11 cellular contexts compared by ENCODE assay signal in the genomic region with DNA sequence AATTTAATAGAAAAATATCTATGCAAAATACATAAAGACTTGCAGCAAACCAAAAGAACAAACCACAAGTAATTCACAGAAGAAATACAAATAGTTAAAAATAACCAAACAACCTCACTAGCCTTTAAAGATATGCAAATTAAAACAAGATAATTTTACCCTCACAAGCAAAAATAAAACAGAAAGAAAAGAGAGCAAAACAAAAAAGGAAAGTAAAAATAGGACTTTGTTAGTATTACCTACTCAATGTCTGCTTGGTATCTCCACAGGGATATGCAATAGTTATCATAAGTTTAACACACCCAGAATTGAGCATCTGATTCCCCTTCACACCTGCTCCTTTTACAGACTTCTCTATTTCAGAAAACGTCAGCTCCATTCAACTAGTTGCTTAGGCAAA.
DNase-seq lines count a peak whose midpoint lies in the region; ATAC-seq and TF ChIP-seq lines count a peak whose summit lies in the region.
"Had no signal": no experiment of that assay in that cellular context is flagged by ENCODE, and none has a peak within 500 bp of the region (broad histone marks: within the 10 kb centered on the region; RNA-seq: fewer than 3 reads in every experiment).

No MANE protein-coding gene starts in this region.

- H3K9me3 ChIP-seq in Panc1 (ENCODE audit: control insufficient read depth, insufficient read depth, low read depth, low read length): no peaks in the 10 kb centered on the region
- peaks cover 4% of the 10 kb centered on the region for H3K9me3 ChIP-seq in smooth muscle cell (replicated peaks; ENCODE audit: low read depth)
- no peaks in the 10 kb centered on the region for H3K9me3 ChIP-seq in sigmoid colon
- H3K9me3 ChIP-seq in SJCRH30 (replicated peaks): no peaks in the 10 kb centered on the region
- H3K9me3 ChIP-seq: upper lobe of left lung had no signal

- H3K4me3 ChIP-seq in Panc1 (ENCODE audit: low read depth in 2 of 2, low read length in 2 of 2) (peak overlapping the region; percentile 37 to 60), smooth muscle cell (no peak overlapping the region), sigmoid colon (no peak overlapping the region), SJCRH30 (no peak overlapping the region)
- H3K4me3 ChIP-seq: upper lobe of left lung had no signal

- H3K27me3 ChIP-seq in Panc1 (ENCODE audit: control insufficient read depth, insufficient read depth, low read length) (no peaks in the 10 kb centered on the region), smooth muscle cell (ENCODE audit: low read depth) (no peaks in the 10 kb centered on the region), sigmoid colon (no peaks in the 10 kb centered on the region), SJCRH30 (no peaks in the 10 kb centered on the region)
- H3K27me3 ChIP-seq: upper lobe of left lung had no signal

- H3K9ac ChIP-seq in smooth muscle cell (ENCODE audit: low read depth): no peak overlapping the region

- in situ Hi-C loops in Panc1 (cut with HindIII; ENCODE audit: low pct_unique_long_range_greater_than_20kb, low sequenced_read_pairs): no loop called here

- TF ChIP-seq EP300 in sigmoid colon (IDR thresholded peaks at IDR 0.05): no peak

- no peak for TF ChIP-seq POLR2A in sigmoid colon (IDR thresholded peaks at IDR 0.05)

- H3F3A ChIP-seq in smooth muscle cell (ENCODE audit: low read depth): no peaks in the 10 kb centered on the region

- H3K4me2 ChIP-seq in smooth muscle cell: no peak overlapping the region

- POLR2A ChIA-PET in Panc1 (lab: Charles Lee): interaction anchor here (0.7 kb wide), 1 partner anchor 83 kb away, joined by 3 read pairs; no protein-coding TSS in a partner anchor

- no peak overlapping the region for H2AFZ ChIP-seq in smooth muscle cell (ENCODE audit: low read depth)

- H3K36me3 ChIP-seq in Panc1 (ENCODE audit: control insufficient read depth, insufficient read depth, low read length): no peaks in the 10 kb centered on the region
- no peaks in the 10 kb centered on the region for H3K36me3 ChIP-seq in smooth muscle cell (ENCODE audit: low read depth)
- H3K36me3 ChIP-seq in sigmoid colon: no peaks in the 10 kb centered on the region
- no peaks in the 10 kb centered on the region for H3K36me3 ChIP-seq in SJCRH30
- H3K36me3 ChIP-seq: upper lobe of left lung had no signal

- no peak for DNase-seq in Panc1 (ENCODE audit: low read depth, low spot score)
- DNase-seq in smooth muscle cell (lab: John Stamatoyannopoulos, UW; ENCODE audit: unreplicated experiment): no peak
- DNase-seq in NOMO-1 treated with dmso at 0.1 percent for 144 hours (lab: John Stamatoyannopoulos, UW; ENCODE audit: unreplicated experiment): no peak
- no peak for DNase-seq in sigmoid colon
- no peak for DNase-seq in SJCRH30
- DNase-seq: effector CD4-positive, alpha-beta T cell; NCI-H345; upper lobe of left lung had no signal

- BruUV-seq in Panc1 (replicated peaks; lab: Mats Ljungman, UMichigan): TSS peak; percentile 82

- 40% methylated on average over 1 of the region's 1 CpG for WGBS in smooth muscle cell (ENCODE audit: low lambda C conversion rate)
- WGBS in sigmoid colon, 2 donors: 31 to 36% methylated on average over 1 of the region's 1 CpG

- intact Hi-C loops in Panc1 (cut with micrococcal nuclease; ENCODE audit: unreplicated experiment): no loop called here
- intact Hi-C loops in sigmoid colon (cut with DNase I): no loop called here

- ATAC-seq in GM18520 (IDR thresholded peaks at IDR 0.05; ENCODE audit: unreplicated experiment): peak; percentile 26
- ATAC-seq in GM21526 (IDR thresholded peaks at IDR 0.05; ENCODE audit: low FRiP score, unreplicated experiment): peak; percentile 35
- ATAC-seq in HG03060 (IDR thresholded peaks at IDR 0.05; ENCODE audit: low read depth, unreplicated experiment): peak; percentile 61
- ATAC-seq in Panc1: no peak

- H3K79me2 ChIP-seq in smooth muscle cell (ENCODE audit: low read depth): no peaks in the 10 kb centered on the region

- no peak for TF ChIP-seq CTCF in Panc1 (IDR thresholded peaks at IDR 0.05)
- TF ChIP-seq CTCF in smooth muscle cell (IDR thresholded peaks at IDR 0.05; ENCODE audit: borderline replicate concordance, insufficient read depth, poor library complexity, severe bottlenecking): no peak
- TF ChIP-seq CTCF in sigmoid colon (IDR thresholded peaks at IDR 0.05): no peak

- CTCF ChIA-PET in Panc1 (lab: Charles Lee): no interaction called here

- H3K4me1 ChIP-seq in Panc1 (ENCODE audit: control insufficient read depth, insufficient read depth, low read length) (no peaks in the 10 kb centered on the region), smooth muscle cell (ENCODE audit: low read depth) (no peaks in the 10 kb centered on the region), sigmoid colon (no peaks in the 10 kb centered on the region), SJCRH30 (no peaks in the 10 kb centered on the region)
- H3K4me1 ChIP-seq: upper lobe of left lung had no signal

- H3K27ac ChIP-seq in Panc1 (ENCODE audit: low read length) (peak overlapping the region; percentile 69; the same call in 1 of the 2 replicates), smooth muscle cell (ENCODE audit: low read depth) (no peak overlapping the region), sigmoid colon (no peak overlapping the region), SJCRH30 (no peak overlapping the region)
- H3K27ac ChIP-seq: upper lobe of left lung had no signal

- no peaks in the 10 kb centered on the region for H4K20me1 ChIP-seq in smooth muscle cell (ENCODE audit: low read depth)

Comparison
In these comparisons a context has a peak if more than half of its experiments do, and no peak if none do; other contexts are left out.
1. H3K4me3 ChIP-seq: peak in Panc1 (2 of 2); none in smooth muscle cell (single experiment), sigmoid colon (0 of 4) and SJCRH30 (single experiment).